31 cellular contexts compared by ENCODE assay signal in the genomic region with DNA sequence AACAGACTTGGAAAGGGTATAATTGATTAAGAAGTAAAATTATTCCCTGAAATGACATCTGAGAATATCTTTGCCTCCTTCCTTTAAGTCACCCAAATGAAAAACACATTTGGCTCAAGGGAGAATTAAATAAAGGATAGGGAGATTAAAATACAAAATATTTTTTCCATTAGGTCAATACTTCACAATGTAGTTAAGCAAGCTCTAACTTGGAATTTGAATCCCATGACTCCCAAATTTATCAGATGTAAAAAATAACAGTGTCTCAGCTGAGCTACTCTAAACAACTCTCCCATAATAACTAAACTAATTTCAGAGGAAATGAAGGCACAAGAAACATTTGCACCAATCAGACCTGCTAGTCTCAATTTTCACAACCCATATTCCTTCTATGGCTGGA. TPM values are rescaled to one million over a fixed set of nuclear protein-coding genes. Genes with fewer than 3 reads are reported as not detected.
"Had no signal": no experiment of that assay in that cellular context is flagged by ENCODE, and none has a peak within 500 bp of the region (broad histone marks: within the 10 kb centered on the region; RNA-seq: fewer than 3 reads in every experiment).

No MANE protein-coding gene starts in this region.

- H3K4me1 Mint-ChIP-seq: endodermal cell, immature natural killer cell, memory B cell had no signal

- H3K27ac ChIP-seq: colonic mucosa, epithelial cell of prostate, esophagus squamous epithelium, foreskin keratinocyte, gastroesophageal sphincter, heart left ventricle, hepatocyte had no signal

- H3K79me2 ChIP-seq: hepatocyte had no signal

- H2AFZ ChIP-seq: hepatocyte had no signal

- FAIRE-seq: endometrium, frontal cortex, kidney had no signal

- H3K36me3 ChIP-seq: colonic mucosa, esophagus squamous epithelium, gastroesophageal sphincter, heart left ventricle had no signal

- ATAC-seq: effector memory CD8-positive, alpha-beta T cell; esophagus mucosa; foreskin keratinocyte; gastroesophageal sphincter; heart left ventricle; left colon; left lobe of liver; left ventricle myocardium superior; naive thymus-derived CD4-positive, alpha-beta T cell had no signal

- H3K4me3 Mint-ChIP-seq: dendritic cell treated with granulocyte-macrophage colony-stimulating factor and Interleukin-4, amounts not matched to agents 40 ng/mL and 50 ng/mL, for 4 days; effector memory CD8-positive, alpha-beta T cell; endodermal cell; immature natural killer cell; memory B cell; naive thymus-derived CD4-positive, alpha-beta T cell had no signal

- H3K4me1 ChIP-seq: colonic mucosa, esophagus squamous epithelium, foreskin keratinocyte, gastroesophageal sphincter, heart left ventricle had no signal

- H3K36me3 Mint-ChIP-seq: immature natural killer cell, memory B cell had no signal

- H3K4me3 ChIP-seq: colonic mucosa, esophagus squamous epithelium, gastroesophageal sphincter, heart left ventricle, hepatocyte, lung had no signal

- H3K4me2 ChIP-seq: hepatocyte had no signal

- DNase-seq: colonic mucosa; cortex of kidney; effector CD8-positive, alpha-beta T cell; effector memory CD8-positive, alpha-beta T cell; endodermal cell; erythroblast; esophagus squamous epithelium; foreskin keratinocyte; heart left ventricle; hypothalamus; immature natural killer cell; islet precursor cell; kidney; kidney glomerular epithelial cell; left colon; left ventricle myocardium superior; mammary epithelial cell; mesendoderm; midbrain; naive thymus-derived CD4-positive, alpha-beta T cell had no signal

- H3K27ac Mint-ChIP-seq: dendritic cell treated with granulocyte-macrophage colony-stimulating factor and Interleukin-4, amounts not matched to agents 40 ng/mL and 50 ng/mL, for 4 days; effector memory CD8-positive, alpha-beta T cell; endodermal cell; immature natural killer cell; memory B cell; naive thymus-derived CD4-positive, alpha-beta T cell had no signal

- H3K9me3 ChIP-seq: colonic mucosa, esophagus squamous epithelium, gastroesophageal sphincter, heart left ventricle had no signal

RNA-seq across cellular contexts. Expression of a gene that starts 6.5 kb away (rescaled TPM):
- total RNA-seq: mononuclear cell had no signal
